Comparison of ENCODE assay signal across 15 cellular contexts in genomic region chr7:155738104-155738503, GRCh38.
"Had no signal": no experiment of that assay in that cellular context is flagged by ENCODE, and none has a peak within 500 bp of the region (broad histone marks: within the 10 kb centered on the region; RNA-seq: fewer than 3 reads in every experiment).

No MANE protein-coding gene starts in this region.

- H3K27ac ChIP-seq: ascending aorta, coronary artery, parathyroid adenoma, right lobe of liver, testis had no signal

- H2AFZ ChIP-seq: parathyroid adenoma had no signal

- H3K4me1 Mint-ChIP-seq: nephron had no signal

- H3K9ac ChIP-seq: parathyroid adenoma had no signal

- H3K27me3 ChIP-seq: ascending aorta, right lobe of liver, testis had no signal

- H3K4me1 ChIP-seq: ascending aorta, parathyroid adenoma had no signal

- H3K9me3 Mint-ChIP-seq: activated CD4-positive, alpha-beta T cell treated with anti-CD3 and anti-CD28 coated beads, Interleukin-2, amount 10 ng/mL, durations not matched to agents 7 days and 5 days; activated naive CD4-positive, alpha-beta T cell treated with anti-CD3 and anti-CD28 coated beads, Interleukin-2, amount 10 ng/mL, durations not matched to agents 7 days and 5 days; activated naive CD8-positive, alpha-beta T cell treated with anti-CD3 and anti-CD28 coated beads, Interleukin-2, amount 50 U/mL, for 24 hours; activated T-cell treated with anti-CD3 and anti-CD28 coated beads, Interleukin-2, amount 50 U/mL, for 24 hours; central memory CD8-positive, alpha-beta T cell; nephron; type B pancreatic cell had no signal

- H3K4me3 Mint-ChIP-seq: activated T-cell treated with anti-CD3 and anti-CD28 coated beads, Interleukin-2, amount 50 U/mL, for 24 hours; nephron; type B pancreatic cell had no signal

- H3K9me3 ChIP-seq: ascending aorta, mucosa of descending colon, right lobe of liver, testis had no signal

- H3K4me3 ChIP-seq: ascending aorta, coronary artery, mucosa of descending colon, right lobe of liver, smooth muscle cell, testis had no signal

- H3K4me2 ChIP-seq: smooth muscle cell had no signal

- DNase-seq: T1000 had no signal

- H3K27ac Mint-ChIP-seq: nephron, type B pancreatic cell had no signal

- H3K27me3 Mint-ChIP-seq: activated CD4-positive, alpha-beta T cell treated with anti-CD3 and anti-CD28 coated beads, Interleukin-2, amount 10 ng/mL, durations not matched to agents 7 days and 5 days; activated naive CD4-positive, alpha-beta T cell treated with anti-CD3 and anti-CD28 coated beads, Interleukin-2, amount 10 ng/mL, durations not matched to agents 7 days and 5 days; activated naive CD8-positive, alpha-beta T cell treated with anti-CD3 and anti-CD28 coated beads, Interleukin-2, amount 50 U/mL, for 24 hours; activated T-cell treated with anti-CD3 and anti-CD28 coated beads, Interleukin-2, amount 50 U/mL, for 24 hours; central memory CD8-positive, alpha-beta T cell; type B pancreatic cell had no signal
